ENCODE assay signal across 10 cellular contexts in the genomic region with DNA sequence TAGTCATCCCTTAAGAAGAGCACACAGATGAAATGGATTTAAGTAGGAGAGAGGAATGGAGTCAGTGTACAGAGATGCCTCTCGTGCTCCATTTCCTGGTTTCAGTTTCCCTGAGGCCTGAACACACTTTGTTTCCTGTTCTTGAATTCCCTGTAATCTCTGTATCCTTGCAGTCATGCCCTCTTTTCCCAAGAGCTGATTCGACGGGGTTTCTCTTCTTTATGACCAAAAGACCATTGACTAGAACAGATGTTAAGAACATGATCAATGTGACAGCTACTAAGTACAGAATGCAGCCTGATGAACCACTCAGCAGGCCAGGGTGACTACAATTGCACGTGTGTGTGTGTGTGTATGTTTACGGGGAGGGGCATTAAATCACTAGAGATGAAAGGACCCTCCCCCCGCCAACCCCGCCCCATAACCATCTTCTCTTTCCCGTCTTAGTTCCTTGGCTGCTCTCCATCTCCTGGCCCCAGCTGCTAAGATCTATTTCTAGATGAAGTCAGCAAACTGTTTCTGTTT. TPM values are rescaled to one million over a fixed set of nuclear protein-coding genes. Genes with fewer than 3 reads are reported as not detected.
DNase-seq lines count a peak whose midpoint lies in the region; TF ChIP-seq lines count a peak whose summit lies in the region.
"Had no signal": no experiment of that assay in that cellular context is flagged by ENCODE, and none has a peak within 500 bp of the region (broad histone marks: within the 10 kb centered on the region; RNA-seq: fewer than 3 reads in every experiment).

No MANE protein-coding gene starts in this region.

- H3K27me3 ChIP-seq in left ventricle myocardium inferior (ENCODE audit: low read depth) (peaks cover 16% of the 10 kb centered on the region), skeletal muscle tissue (ENCODE audit: control insufficient read depth in 3 of 3, insufficient read depth in 3 of 3, low read length in 3 of 3) (peaks cover 0 to 2% (median 0%) of the 10 kb centered on the region in 3 donors)

- no peak for TF ChIP-seq CTCF in HFF-Myc (IDR thresholded peaks at IDR 0.05; ENCODE audit: low read depth, low read length, missing control alignments)
- no peak for TF ChIP-seq CTCF in VCaP (conservative IDR thresholded peaks at IDR 0.05)
- TF ChIP-seq CTCF in left ventricle myocardium inferior (IDR thresholded peaks at IDR 0.05; ENCODE audit: borderline replicate concordance), result no peak

- intact Hi-C loops in left ventricle myocardium inferior (cut with micrococcal nuclease), result no loop called here

- TF ChIP-seq POLR2A in erythroblast (IDR thresholded peaks at IDR 0.05; ENCODE audit: low read length), result no peak

- peak overlapping the region in 1 of 3 donors; percentile 41 for H3K9ac ChIP-seq in skeletal muscle tissue (ENCODE audit: low read depth in 1 of 3, low read length in 3 of 3)

- DNase-seq in HFF-Myc (ENCODE audit: extremely low read depth, low read depth) (peak; percentile 33), left ventricle myocardium inferior (peak; percentile 41), erythroblast (lab: John Stamatoyannopoulos, UW) (no peak), HK-2 (ENCODE audit: unreplicated experiment) (no peak)
- DNase-seq in activated naive CD4-positive, alpha-beta T cell treated with Interleukin-2 at 50 U/mL for 16 hours, result no peak
- DNase-seq: activated effector memory CD4-positive, alpha-beta T cell treated with anti-CD3 and anti-CD28 coated beads, Interleukin-2, amount 50 U/mL, for 16 hours had no signal

- no peaks in the 10 kb centered on the region for H3K36me3 ChIP-seq in left ventricle myocardium inferior
- H3K36me3 ChIP-seq in skeletal muscle tissue (ENCODE audit: control insufficient read depth in 3 of 3, insufficient read depth in 3 of 3, low read length in 3 of 3), result no peaks in the 10 kb centered on the region

- no peak overlapping the region for H3K4me3 ChIP-seq in HFF-Myc (replicated peaks; ENCODE audit: low read depth, low read length)
- no peak overlapping the region for H3K4me3 ChIP-seq in left ventricle myocardium inferior
- H3K4me3 ChIP-seq in skeletal muscle tissue (ENCODE audit: low read length in 3 of 3), result peak overlapping the region in 1 of 3 donors; percentile 31

- H3K4me1 ChIP-seq in left ventricle myocardium inferior (peaks cover 16% of the 10 kb centered on the region), skeletal muscle tissue (ENCODE audit: control insufficient read depth in 3 of 3, insufficient read depth in 3 of 3, low read length in 3 of 3) (peaks cover 10 to 14% (median 13%) of the 10 kb centered on the region in 3 donors)

- H3K9me3 ChIP-seq in left ventricle myocardium inferior (replicated peaks) (no peaks in the 10 kb centered on the region), skeletal muscle tissue (ENCODE audit: control insufficient read depth in 3 of 3, low read length in 3 of 3) (no peaks in the 10 kb centered on the region)

- peak overlapping the region; percentile 40 for H3K27ac ChIP-seq in VCaP
- peak overlapping the region; percentile 43 for H3K27ac ChIP-seq in left ventricle myocardium inferior (replicated peaks)
- H3K27ac ChIP-seq in skeletal muscle tissue (ENCODE audit: low read depth, low read length), result peak overlapping the region; percentile 30

RNA-seq across cellular contexts. Expression of a gene that starts 26.2 kb away (rescaled TPM):
- total RNA-seq in left ventricle myocardium inferior (not detected), skeletal muscle tissue (not detected)
- total RNA-seq: epithelial cell of proximal tubule, lung microvascular endothelial cell had no signal

RNA-seq across cellular contexts. Expression of a gene that starts 37.4 kb away (rescaled TPM):
- total RNA-seq in left ventricle myocardium inferior (not detected), skeletal muscle tissue (not detected)
- total RNA-seq: epithelial cell of proximal tubule, lung microvascular endothelial cell had no signal

RNA-seq across cellular contexts. Expression of a gene that starts 57.0 kb away (rescaled TPM):
- not detected for total RNA-seq in left ventricle myocardium inferior
- total RNA-seq in skeletal muscle tissue, result not detected
- total RNA-seq: epithelial cell of proximal tubule, lung microvascular endothelial cell had no signal

Comparison
In these comparisons a context has a peak if more than half of its experiments do, and no peak if none do; other contexts are left out.
1. DNase-seq: peak in HFF-Myc (single experiment) and left ventricle myocardium inferior (single experiment); none in activated naive CD4-positive, alpha-beta T cell treated with Interleukin-2 at 50 U/mL for 16 hours (single experiment), erythroblast (0 of 2) and HK-2 (single experiment).
2. Peak in every context shown above with its lines, with median percentiles within 50 percentile points of each other: H3K27ac ChIP-seq.